8 cellular contexts compared by ENCODE assay signal in the genomic region with DNA sequence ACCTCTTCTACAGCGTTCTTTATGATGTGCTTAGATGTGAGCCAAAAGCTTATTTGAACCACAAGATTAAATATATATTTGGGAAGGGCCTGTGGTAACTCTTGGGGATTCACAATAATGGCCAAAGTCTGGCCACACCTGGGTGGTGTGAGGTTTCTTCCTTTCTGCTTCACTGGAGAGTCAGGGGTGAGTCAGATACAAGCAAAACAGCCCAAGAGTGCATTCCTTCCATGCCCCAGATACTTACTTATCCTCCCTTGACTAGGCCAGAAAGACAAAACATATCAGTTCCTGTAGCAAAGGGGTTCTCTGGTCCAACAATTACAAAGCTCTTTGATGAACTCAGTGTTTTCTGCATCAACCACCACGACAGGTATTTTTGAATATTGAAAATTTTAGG.
DNase-seq lines count a peak whose midpoint lies in the region; ATAC-seq and TF ChIP-seq lines count a peak whose summit lies in the region.

No MANE protein-coding gene starts in this region.

- H3F3A ChIP-seq in OCI-LY1 (ENCODE audit: insufficient read depth, low read length) = no peaks in the 10 kb centered on the region

- H4K20me1 ChIP-seq in OCI-LY1 (ENCODE audit: insufficient read depth, low read length) = no peaks in the 10 kb centered on the region

- no peaks in the 10 kb centered on the region for H3K9me2 ChIP-seq in OCI-LY1 (ENCODE audit: low read depth, low read length)

- peak; percentile 68 for ATAC-seq in GM21737 (IDR thresholded peaks at IDR 0.05; ENCODE audit: unreplicated experiment)

- no peak for TF ChIP-seq CTCF in GM12875 (IDR thresholded peaks at IDR 0.05; ENCODE audit: borderline replicate concordance, insufficient read depth, low read depth, low read length)
- no peak for TF ChIP-seq CTCF in OCI-LY1 (IDR thresholded peaks at IDR 0.05; ENCODE audit: low read length)

- H3K27ac ChIP-seq in OCI-LY1 (ENCODE audit: low read depth, low read length, poor library complexity, severe bottlenecking) = peak overlapping the region; percentile 51

- no peak overlapping the region; the same call in 1 of the 2 replicates for H3K4me2 ChIP-seq in OCI-LY1 (ENCODE audit: low read length)

- DNase-seq in islet precursor cell (peak; percentile 74), GF-D8 (lab: John Stamatoyannopoulos, UW) (no peak), NOMO-1 treated with DMSO at 0.1 percent for 48 hours (lab: John Stamatoyannopoulos, UW; ENCODE audit: unreplicated experiment) (no peak), NCI-H1105 (lab: John Stamatoyannopoulos, UW) (no peak), medulla oblongata (ENCODE audit: extremely low spot score) (no peak)

- H3K36me3 ChIP-seq in OCI-LY1 (ENCODE audit: insufficient read depth, low read length) = no peaks in the 10 kb centered on the region

- H3K4me1 ChIP-seq in OCI-LY1 (ENCODE audit: insufficient read depth, low read length, severe bottlenecking) = peaks cover 48% of the 10 kb centered on the region

- H3K4me3 ChIP-seq in GM12875 (ENCODE audit: low read depth, low read length) (peak overlapping the region; percentile 39), OCI-LY1 (ENCODE audit: low read depth, low read length, poor library complexity, severe bottlenecking) (no peak overlapping the region)

- H3K9me3 ChIP-seq in OCI-LY1 (ENCODE audit: low read length) = no peaks in the 10 kb centered on the region

- no peaks in the 10 kb centered on the region for H3K79me2 ChIP-seq in OCI-LY1 (ENCODE audit: insufficient read depth, low read length)

- H2AFZ ChIP-seq in OCI-LY1 (ENCODE audit: low read length) = no peak overlapping the region

- H3K27me3 ChIP-seq in OCI-LY1 (ENCODE audit: insufficient read depth, low read length) = no peaks in the 10 kb centered on the region

- H3K9ac ChIP-seq in OCI-LY1 (ENCODE audit: low read length) = no peak overlapping the region
